ENCODE assay signal across 26 cellular contexts in genomic region chr7:85052894-85053293, GRCh38.
"Had no signal": no experiment of that assay in that cellular context is flagged by ENCODE, and none has a peak within 500 bp of the region (broad histone marks: within the 10 kb centered on the region; RNA-seq: fewer than 3 reads in every experiment).

No MANE protein-coding gene starts in this region.

- H3K36me3 Mint-ChIP-seq: naive thymus-derived CD4-positive, alpha-beta T cell; natural killer cell treated with Interleukin-12 subunit alpha and Interleukin-12 subunit beta and Interleukin-15 and Interleukin-18, amount 100 ng/mL, for 72 hours; stimulated activated memory B cell treated with anti-CD40 and anti-IgM and Interleukin-4, amounts not matched to agents 10 μg/mL and 1 μg/mL and 100 μg/mL, for 72 hours had no signal

- H3K9me3 ChIP-seq: heart right ventricle, left ventricle myocardium inferior, mucosa of descending colon, ovary, right atrium auricular region, right lobe of liver, stomach, testis, tibial artery, upper lobe of right lung had no signal

- DNase-seq: heart right ventricle; islet precursor cell; left ventricle myocardium inferior; midbrain; mucosa of descending colon; naive thymus-derived CD4-positive, alpha-beta T cell; ovary; right lobe of liver; stimulated activated CD4-positive, alpha-beta T cell treated with anti-CD3 and anti-CD28 coated beads, Interleukin-1b, Interleukin-23, amount 100 ng/mL, for 48 hours; stimulated activated CD4-positive, alpha-beta T cell treated with anti-CD3 and anti-CD28 coated beads, Interleukin-2, amount 100 ng/mL, for 48 hours; stimulated activated CD4-positive, alpha-beta T cell treated with anti-CD3 and anti-CD28 coated beads, Interleukin-4, amount 100 ng/mL, for 4 hours; stimulated activated CD8-positive, alpha-beta memory T cell treated with anti-CD3 and anti-CD28 coated beads, Interleukin-4, amount 100 ng/mL, for 48 hours; stimulated activated naive CD4-positive, alpha-beta T cell treated with Interleukin-2 at 50 U/mL for 16 hours; stomach; testis; tibial artery; trophoblast cell; upper lobe of right lung had no signal

- FAIRE-seq: urothelium cell line had no signal

- H3K4me1 ChIP-seq: heart right ventricle, left ventricle myocardium inferior, right atrium auricular region, right lobe of liver, stomach, testis, tibial artery, upper lobe of right lung had no signal

- H3K36me3 ChIP-seq: heart right ventricle, left ventricle myocardium inferior, ovary, right atrium auricular region, right lobe of liver, stomach, tibial artery, upper lobe of right lung had no signal

- H3K4me1 Mint-ChIP-seq: naive thymus-derived CD4-positive, alpha-beta T cell had no signal

- H3K27ac Mint-ChIP-seq: naive thymus-derived CD4-positive, alpha-beta T cell; natural killer cell treated with Interleukin-12 subunit alpha and Interleukin-12 subunit beta and Interleukin-15 and Interleukin-18, amount 100 ng/mL, for 72 hours; progenitor cell of endocrine pancreas; stimulated activated memory B cell treated with anti-CD40 and anti-IgM and Interleukin-4, amounts not matched to agents 10 μg/mL and 1 μg/mL and 100 μg/mL, for 72 hours had no signal

- H3K27ac ChIP-seq: heart right ventricle, hepatocyte, left ventricle myocardium inferior, ovary, right atrium auricular region, right lobe of liver, stomach, testis, tibial artery, upper lobe of right lung had no signal

- H3K4me3 ChIP-seq: heart right ventricle, hepatocyte, left ventricle myocardium inferior, lung, mucosa of descending colon, ovary, right atrium auricular region, right lobe of liver, smooth muscle cell, stomach, testis, tibial artery, upper lobe of right lung had no signal

- H3K27me3 ChIP-seq: heart right ventricle, hepatocyte, ovary, right atrium auricular region, right lobe of liver, stomach, testis, tibial artery, upper lobe of right lung had no signal

- H3K9me3 Mint-ChIP-seq: naive thymus-derived CD4-positive, alpha-beta T cell; stimulated activated memory B cell treated with anti-CD40 and anti-IgM and Interleukin-4, amounts not matched to agents 10 μg/mL and 1 μg/mL and 100 μg/mL, for 72 hours had no signal

- H3K27me3 Mint-ChIP-seq: natural killer cell treated with Interleukin-12 subunit alpha and Interleukin-12 subunit beta and Interleukin-15 and Interleukin-18, amount 100 ng/mL, for 72 hours; progenitor cell of endocrine pancreas; stimulated activated memory B cell treated with anti-CD40 and anti-IgM and Interleukin-4, amounts not matched to agents 10 μg/mL and 1 μg/mL and 100 μg/mL, for 72 hours had no signal

- H3K4me3 Mint-ChIP-seq: naive thymus-derived CD4-positive, alpha-beta T cell; natural killer cell treated with Interleukin-12 subunit alpha and Interleukin-12 subunit beta and Interleukin-15 and Interleukin-18, amount 100 ng/mL, for 72 hours; stimulated activated memory B cell treated with anti-CD40 and anti-IgM and Interleukin-4, amounts not matched to agents 10 μg/mL and 1 μg/mL and 100 μg/mL, for 72 hours had no signal
